22 cellular contexts compared by ENCODE assay signal in the genomic region with DNA sequence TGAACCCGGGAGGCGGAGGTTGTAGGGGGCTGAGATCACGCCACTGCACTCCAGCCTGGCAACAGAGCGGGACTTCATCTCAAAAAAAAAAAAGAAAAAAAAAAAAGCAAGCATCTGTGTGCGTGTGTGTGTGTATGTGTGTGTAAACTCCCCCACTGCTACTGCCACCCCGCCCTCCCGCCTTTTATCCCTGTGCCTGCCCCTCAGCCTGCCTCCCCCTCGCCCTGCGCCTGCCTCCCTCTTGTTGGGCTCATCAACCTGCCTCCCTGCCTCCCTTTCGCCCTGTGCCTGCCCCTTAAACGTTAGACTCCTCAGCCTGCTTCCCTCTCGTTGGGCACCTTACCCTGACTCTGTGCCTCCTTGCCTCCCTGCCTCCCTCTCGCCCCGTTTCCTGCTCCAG. TPM values are rescaled to one million over a fixed set of nuclear protein-coding genes. Genes with fewer than 3 reads are reported as not detected.
DNase-seq lines count a peak whose midpoint lies in the region; ATAC-seq and TF ChIP-seq lines count a peak whose summit lies in the region.
"Had no signal": no experiment of that assay in that cellular context is flagged by ENCODE, and none has a peak within 500 bp of the region (broad histone marks: within the 10 kb centered on the region; RNA-seq: fewer than 3 reads in every experiment).

No MANE protein-coding gene starts in this region.

- H3K4me1 ChIP-seq in HEK293 (ENCODE audit: control insufficient read depth, insufficient read depth, low read length) (no peaks in the 10 kb centered on the region), stomach (peaks cover 43 to 85% (median 68%) of the 10 kb centered on the region in 4 donors), mesenchymal stem cell (ENCODE audit: control insufficient read depth, insufficient read depth, low read depth, low read length) (peaks cover 50% of the 10 kb centered on the region)

- H3K9me3 ChIP-seq in HEK293 (ENCODE audit: control insufficient read depth, insufficient read depth, low read depth, low read length) (no peaks in the 10 kb centered on the region), stomach (no peaks in the 10 kb centered on the region), mesenchymal stem cell (ENCODE audit: control insufficient read depth, low read length) (no peaks in the 10 kb centered on the region)
- H3K9me3 ChIP-seq: A549, BE2C, MG63, Peyer's patch, SJCRH30 had no signal

- H2BK120ac ChIP-seq in mesenchymal stem cell (ENCODE audit: low read depth, low read length) = no peak overlapping the region

- no peak overlapping the region for H3K23ac ChIP-seq in mesenchymal stem cell (ENCODE audit: low read length in 2 of 2)

- no peak overlapping the region for H2AFZ ChIP-seq in mesenchymal stem cell (ENCODE audit: low read depth, low read length)

- no peaks in the 10 kb centered on the region for H3K9me3 Mint-ChIP-seq in dendritic cell treated with granulocyte-macrophage colony-stimulating factor and Interleukin-4, amounts not matched to agents 40 ng/mL and 50 ng/mL, for 4 days
- H3K9me3 Mint-ChIP-seq in nephron progenitor cell = no peaks in the 10 kb centered on the region

- no peaks in the 10 kb centered on the region for H3K36me3 Mint-ChIP-seq in dendritic cell treated with granulocyte-macrophage colony-stimulating factor and Interleukin-4, amounts not matched to agents 40 ng/mL and 50 ng/mL, for 4 days (ENCODE audit: low read depth)
- H3K36me3 Mint-ChIP-seq in nephron progenitor cell (ENCODE audit: low read depth) = peaks cover 6% of the 10 kb centered on the region

- TF ChIP-seq POLR2A in stomach (IDR thresholded peaks at IDR 0.05) = no peak

- no peak for TF ChIP-seq CTCF in HEK293 (tag by site-specific recombination; IDR thresholded peaks at IDR 0.05)
- no peak for TF ChIP-seq CTCF in nephron progenitor cell (IDR thresholded peaks at IDR 0.05)
- no peak for TF ChIP-seq CTCF in stomach (IDR thresholded peaks at IDR 0.05)
- TF ChIP-seq CTCF in omental fat pad (IDR thresholded peaks at IDR 0.05) = no peak

- no peak overlapping the region for H3K4me3 ChIP-seq in HEK293 (ENCODE audit: low read depth, low read length)
- H3K4me3 ChIP-seq in stomach = no peak overlapping the region
- no peak overlapping the region for H3K4me3 ChIP-seq in mesenchymal stem cell (ENCODE audit: insufficient read depth in 1 of 2, low read depth in 1 of 2, low read length in 2 of 2)
- H3K4me3 ChIP-seq: A549, MG63, Peyer's patch, SJCRH30 had no signal

- intact Hi-C loops in dendritic cell treated with granulocyte-macrophage colony-stimulating factor and Interleukin-4, amounts not matched to agents 40 ng/mL and 50 ng/mL, for 4 days (cut with micrococcal nuclease) = no loop called here
- intact Hi-C loops in stomach (cut with DNase I; ENCODE audit: low total_unique reads) = no loop called here

- H3K4me3 Mint-ChIP-seq in dendritic cell treated with granulocyte-macrophage colony-stimulating factor and Interleukin-4, amounts not matched to agents 40 ng/mL and 50 ng/mL, for 4 days = no peak overlapping the region
- H3K4me3 Mint-ChIP-seq in nephron progenitor cell = peak overlapping the region; percentile 33

- H2BK15ac ChIP-seq in mesenchymal stem cell (ENCODE audit: low read depth, poor library complexity, severe bottlenecking) = no peak overlapping the region

- no peak overlapping the region for H2BK12ac ChIP-seq in mesenchymal stem cell (ENCODE audit: low read length in 2 of 2)

- CTCF ChIA-PET in HEK293 (lab: Yijun Ruan, JAX) = interaction anchor here (0.6 to 2.0 kb wide), 3 partner anchors 14 to 844 kb away, joined by 3 to 11 read pairs (median 6); no protein-coding TSS in a partner anchor

- H3K4ac ChIP-seq in mesenchymal stem cell (ENCODE audit: low read depth in 1 of 2, low read length in 2 of 2) = no peak overlapping the region

- H2AK5ac ChIP-seq in mesenchymal stem cell (ENCODE audit: low read length, severe bottlenecking) = no peak overlapping the region

- ATAC-seq in omental fat pad (ENCODE audit: low FRiP score) = no peak
- no peak for ATAC-seq in HG02938 (IDR thresholded peaks at IDR 0.05; ENCODE audit: unreplicated experiment)
- ATAC-seq in HG02759 (IDR thresholded peaks at IDR 0.05; ENCODE audit: unreplicated experiment) = no peak
- ATAC-seq: A549, HCT116 had no signal

- peak; percentile 35 for DNase-seq in nephron progenitor cell
- DNase-seq in stomach = no peak
- DNase-seq in omental fat pad (ENCODE audit: low spot score) = no peak
- DNase-seq in mesenchymal stem cell = no peak
- DNase-seq: BE2C, COR-L47, DMS79 treated with DMSO at 0.1 percent for 48 hours, MG63, NCI-H1417, NCI-H1694 treated with DMSO at 0.1 percent for 48 hours, NCI-H2081 treated with DMSO at 0.1 percent for 48 hours, NCI-H2171 treated with DMSO at 0.1 percent for 48 hours, NCI-H524 treated with DMSO at 0.1 percent for 48 hours, NCI-H82, Peyer's patch, SJCRH30 had no signal

- H3K36me3 ChIP-seq in HEK293 (ENCODE audit: control insufficient read depth in 2 of 2, insufficient read depth in 1 of 2, low read length in 2 of 2) (peaks cover 0 to 4% of the 10 kb centered on the region in 2 experiments; a peak in 1 of 3 replicates), stomach (peaks cover 21 to 54% (median 30%) of the 10 kb centered on the region in 4 donors), mesenchymal stem cell (ENCODE audit: control insufficient read depth in 1 of 2, insufficient read depth in 2 of 2, low read depth in 1 of 2, low read length in 2 of 2) (peaks cover 0 to 81% of the 10 kb centered on the region in 2 experiments)
- H3K36me3 ChIP-seq: BE2C, MG63, SJCRH30 had no signal

- WGBS in stomach, 5 donors = 75 to 83% (median 78%) methylated on average over 13 to 14 of the region's 14 CpGs
- WGBS in mesenchymal stem cell = 94% methylated on average over 12 of the region's 14 CpGs

- H3K27me3 Mint-ChIP-seq in dendritic cell treated with granulocyte-macrophage colony-stimulating factor and Interleukin-4, amounts not matched to agents 40 ng/mL and 50 ng/mL, for 4 days = peaks cover 34% of the 10 kb centered on the region
- peaks cover 3% of the 10 kb centered on the region for H3K27me3 Mint-ChIP-seq in nephron progenitor cell (ENCODE audit: low read depth, poor library complexity)

- no peak for TF ChIP-seq EP300 in stomach (IDR thresholded peaks at IDR 0.05)

- H3K9ac ChIP-seq in mesenchymal stem cell (ENCODE audit: low read length) = no peak overlapping the region

- H3K27me3 ChIP-seq in stomach (peaks cover 0 to 7% (median 0%) of the 10 kb centered on the region in 3 donors), mesenchymal stem cell (ENCODE audit: control insufficient read depth in 1 of 2, insufficient read depth in 1 of 2, low read length in 2 of 2) (peaks cover 0 to 55% of the 10 kb centered on the region in 2 experiments)
- H3K27me3 ChIP-seq: BE2C, MG63, Peyer's patch, SJCRH30 had no signal

- H3K27ac Mint-ChIP-seq in dendritic cell treated with granulocyte-macrophage colony-stimulating factor and Interleukin-4, amounts not matched to agents 40 ng/mL and 50 ng/mL, for 4 days = peak overlapping the region; percentile 33
- peak overlapping the region; percentile 91 for H3K27ac Mint-ChIP-seq in nephron progenitor cell

- H3K79me1 ChIP-seq in mesenchymal stem cell (replicated peaks; ENCODE audit: low read length, poor library complexity, severe bottlenecking) = peaks cover 13% of the 10 kb centered on the region

- no peak overlapping the region for H3K18ac ChIP-seq in mesenchymal stem cell (ENCODE audit: low read depth in 1 of 2, low read length in 2 of 2)

- H3K4me2 ChIP-seq in mesenchymal stem cell (ENCODE audit: low read length, poor library complexity, severe bottlenecking) = no peak overlapping the region
- H3K4me2 ChIP-seq: A549 had no signal

- no peak overlapping the region for H3K27ac ChIP-seq in HEK293 (ENCODE audit: extremely low read depth, low read depth, low read length)
- H3K27ac ChIP-seq in stomach = peak overlapping the region in 4 of 5 donors; percentile 9 to 91 (median 66)
- no peak overlapping the region for H3K27ac ChIP-seq in mesenchymal stem cell (ENCODE audit: low read length, poor library complexity, severe bottlenecking)
- H3K27ac ChIP-seq: A549, Peyer's patch, SJCRH30 had no signal

- H3K14ac ChIP-seq in mesenchymal stem cell (ENCODE audit: low read length in 2 of 2) = no peak overlapping the region

- H3K4me1 Mint-ChIP-seq in dendritic cell treated with granulocyte-macrophage colony-stimulating factor and Interleukin-4, amounts not matched to agents 40 ng/mL and 50 ng/mL, for 4 days (ENCODE audit: low read depth) = peaks cover 50% of the 10 kb centered on the region
- H3K4me1 Mint-ChIP-seq in nephron progenitor cell = peaks cover 65% of the 10 kb centered on the region

- no peak overlapping the region for H4K8ac ChIP-seq in mesenchymal stem cell (ENCODE audit: low read length)

- H2BK5ac ChIP-seq in mesenchymal stem cell (ENCODE audit: low read depth, low read length, poor library complexity, severe bottlenecking) = no peak overlapping the region

- POLR2A ChIA-PET in HEK293 (lab: Yijun Ruan, JAX) = interaction anchor here (0.7 kb wide), 2 partner anchors 313 to 834 kb away, joined by 3 to 5 read pairs; no protein-coding TSS in a partner anchor

- H4K91ac ChIP-seq in mesenchymal stem cell (ENCODE audit: low read length) = no peak overlapping the region

RNA-seq across cellular contexts. Expression of gene TMEM258, which starts 18.0 kb away (rescaled TPM):
- total RNA-seq in stomach (10 to 100 TPM in 4 of 5 donors, not detected in 1; 24.1 to 50.3 (median 42.8) TPM), omental fat pad (10 to 100 TPM; 27.9 to 52.6 (median 43.4) TPM)
- polyA plus RNA-seq in stomach = 100 to 1,000 TPM; 184 to 274 (median 210) TPM
- polyA plus RNA-seq in mesenchymal stem cell (2013, experiment 1 of 2) = 175 TPM
- polyA plus RNA-seq in mesenchymal stem cell (2013, experiment 2 of 2) = 180 TPM

RNA-seq across cellular contexts. Expression of gene FEN1, which starts 18.3 kb away (rescaled TPM):
- 10 to 100 TPM in 2 of 5 donors, 1 to 10 TPM in 2, not detected in 1; 4.2 to 24.6 (median 10.4) TPM for total RNA-seq in stomach
- polyA plus RNA-seq in stomach = 10 to 100 TPM in 1 of 3 donors, 1 to 10 TPM in 2; 5.0 to 14.3 (median 10.0) TPM
- total RNA-seq in omental fat pad = 1 to 10 TPM; 4.7 to 8.9 (median 6.7) TPM
- polyA plus RNA-seq in mesenchymal stem cell (2013, experiment 1 of 2) = 10.6 TPM
- polyA plus RNA-seq in mesenchymal stem cell (2013, experiment 2 of 2) = 10.7 TPM

RNA-seq across cellular contexts. Expression of gene MYRF, which starts 22.0 kb away (rescaled TPM):
- total RNA-seq in stomach = 100 to 1,000 TPM in 3 of 5 donors, 10 to 100 TPM in 1, 1 to 10 TPM in 1; 6.4 to 527 (median 240) TPM
- 10 to 100 TPM; 19.0 to 45.9 (median 20.5) TPM for polyA plus RNA-seq in stomach
- total RNA-seq in omental fat pad = 10 to 100 TPM in 3 of 4 donors, under 1 TPM in 1; 0.16 to 55.1 (median 29.5) TPM
- polyA plus RNA-seq in mesenchymal stem cell (2013, experiment 1 of 2) = 21.9 TPM
- 19.4 TPM for polyA plus RNA-seq in mesenchymal stem cell (2013, experiment 2 of 2)

RNA-seq across cellular contexts. Expression of gene FADS1, which starts 42.4 kb away (rescaled TPM):
- total RNA-seq in stomach (10 to 100 TPM in 4 of 5 donors, not detected in 1; 11.7 to 56.5 (median 17.3) TPM), omental fat pad (10 to 100 TPM; 20.1 to 49.1 (median 22.0) TPM)
- polyA plus RNA-seq in stomach = 1 to 10 TPM; 1.8 to 6.4 (median 4.1) TPM
- polyA plus RNA-seq in mesenchymal stem cell (2013, experiment 1 of 2) = 262 TPM
- polyA plus RNA-seq in mesenchymal stem cell (2013, experiment 2 of 2) = 260 TPM

RNA-seq across cellular contexts. Expression of gene FADS2, which starts 53.7 kb away (rescaled TPM):
- total RNA-seq in stomach (10 to 100 TPM in 3 of 5 donors, 1 to 10 TPM in 1, not detected in 1; 9.6 to 15.2 (median 14.0) TPM), omental fat pad (10 to 100 TPM in 3 of 4 donors, 1 to 10 TPM in 1; 7.8 to 40.1 (median 16.2) TPM)
- 10 to 100 TPM in 1 of 3 donors, 1 to 10 TPM in 2; 3.5 to 17.1 (median 6.4) TPM for polyA plus RNA-seq in stomach
- polyA plus RNA-seq in mesenchymal stem cell (2013, experiment 1 of 2) = 1,185 TPM
- 1,187 TPM for polyA plus RNA-seq in mesenchymal stem cell (2013, experiment 2 of 2)

Comparison
In these comparisons a context has a peak if more than half of its experiments do, and no peak if none do; other contexts are left out.
1. H3K27ac ChIP-seq: peak in stomach (4 of 5); none in HEK293 (single experiment) and mesenchymal stem cell (single experiment).